ENCODE assay signal across 31 cellular contexts in the genomic region with DNA sequence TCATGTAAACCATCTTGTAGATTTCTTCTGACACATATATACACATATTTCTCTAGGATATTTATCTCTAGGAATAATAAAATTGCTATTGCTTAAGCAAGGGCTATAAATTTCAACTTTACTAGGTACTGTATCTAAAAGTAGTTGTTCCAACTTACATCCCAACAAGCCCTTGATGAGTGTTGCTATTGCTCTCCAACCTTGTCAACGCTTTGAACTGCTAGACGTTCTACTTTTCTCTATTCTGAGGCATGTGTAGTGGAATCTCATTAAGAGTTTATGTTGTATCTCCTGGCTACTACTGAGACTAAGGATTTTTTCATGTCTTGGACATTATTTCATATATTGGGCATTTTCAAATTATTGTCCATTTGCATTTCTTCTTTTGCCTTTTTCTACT.
DNase-seq lines count a peak whose midpoint lies in the region; ATAC-seq and TF ChIP-seq lines count a peak whose summit lies in the region.
"Had no signal": no experiment of that assay in that cellular context is flagged by ENCODE, and none has a peak within 500 bp of the region (broad histone marks: within the 10 kb centered on the region; RNA-seq: fewer than 3 reads in every experiment).

No MANE protein-coding gene starts in this region.

- WGBS in IMR-90 (ENCODE audit: extremely low coverage in 2 of 2, insufficient read length in 1 of 2), 2 experiments: no CpG with 5 or more reads among the region's 2 CpGs

- no peaks in the 10 kb centered on the region for H3K36me3 ChIP-seq in IMR-90 (ENCODE audit: control insufficient read depth, insufficient read depth, low read length)
- H3K36me3 ChIP-seq: BE2C; BLaER1; BLaER1 treated with 17β-estradiol and CSF1 and Interleukin-3, amounts not matched to agents 10 nM and 100 nM had no signal

- no peaks in the 10 kb centered on the region for H3K9me1 ChIP-seq in IMR-90 (ENCODE audit: insufficient read depth, low read length)

- H2AK5ac ChIP-seq in IMR-90 (ENCODE audit: low read depth, low read length): no peak overlapping the region

- H3K4me3 Mint-ChIP-seq in activated T-cell treated with anti-CD3 and anti-CD28 coated beads, Interleukin-2, amount 50 U/mL, for 4 hours: no peak overlapping the region
- H3K4me3 Mint-ChIP-seq: B cell; CD14-positive monocyte; CD4-positive, alpha-beta memory T cell; CD4-positive, alpha-beta T cell; CD4-positive, CD25-positive, alpha-beta regulatory T cell; CD8-positive, alpha-beta memory T cell; CD8-positive, alpha-beta T cell had no signal

- dilution Hi-C loops in IMR-90 (cut with HindIII; ENCODE audit: low sequenced_read_pairs, unreplicated experiment): no loop called here

- no peak overlapping the region for H4K91ac ChIP-seq in IMR-90 (ENCODE audit: insufficient read depth, low read depth, low read length)

- no peaks in the 10 kb centered on the region for H3K79me1 ChIP-seq in IMR-90 (ENCODE audit: low read depth in 1 of 2, low read length in 2 of 2)

- intact Hi-C loops in IMR-90 (cut with micrococcal nuclease): loop anchor here (10.0 kb wide), 1 partner anchor 504 kb away; no protein-coding TSS in a partner anchor

- H4K5ac ChIP-seq in IMR-90 (ENCODE audit: low read depth, low read length): no peak overlapping the region

- H4K20me1 ChIP-seq in IMR-90 (ENCODE audit: insufficient read depth, low read length): no peaks in the 10 kb centered on the region
- H4K20me1 ChIP-seq: BLaER1; BLaER1 treated with 17β-estradiol and CSF1 and Interleukin-3, amounts not matched to agents 10 nM and 100 nM had no signal

- no peak overlapping the region for H2BK20ac ChIP-seq in IMR-90 (ENCODE audit: low read depth, low read length)

- no peaks in the 10 kb centered on the region for H3K9me3 ChIP-seq in IMR-90 (ENCODE audit: control insufficient read depth, insufficient read depth, low read length)
- H3K9me3 ChIP-seq: A549; BE2C; BLaER1; BLaER1 treated with 17β-estradiol and CSF1 and Interleukin-3, amounts not matched to agents 10 nM and 100 nM; Caco-2 had no signal

- H3K4me3 ChIP-seq in IMR-90 (ENCODE audit: insufficient read depth, low read depth, low read length) (no peak overlapping the region), fibroblast of villous mesenchyme (ENCODE audit: low read depth, low read length) (no peak overlapping the region)
- H3K4me3 ChIP-seq: A549; BLaER1; BLaER1 treated with 17β-estradiol and CSF1 and Interleukin-3, amounts not matched to agents 10 nM and 100 nM had no signal

- H3K23ac ChIP-seq in IMR-90 (ENCODE audit: low read depth, low read length): no peak overlapping the region; the same call in 1 of the 2 replicates

- H3K9ac ChIP-seq in IMR-90 (ENCODE audit: low read depth, low read length): no peak overlapping the region
- H3K9ac ChIP-seq: BLaER1; BLaER1 treated with 17β-estradiol and CSF1 and Interleukin-3, amounts not matched to agents 10 nM and 100 nM had no signal

- no peak for TF ChIP-seq RAD21 in IMR-90 (IDR thresholded peaks at IDR 0.05; ENCODE audit: low read length)

- no peaks in the 10 kb centered on the region for H3K4me1 Mint-ChIP-seq in activated T-cell treated with anti-CD3 and anti-CD28 coated beads, Interleukin-2, amount 50 U/mL, for 4 hours (ENCODE audit: low read depth)
- H3K4me1 Mint-ChIP-seq: B cell; CD14-positive monocyte; CD4-positive, alpha-beta memory T cell; CD4-positive, CD25-positive, alpha-beta regulatory T cell; CD8-positive, alpha-beta memory T cell had no signal

- H3K27me3 Mint-ChIP-seq in activated T-cell treated with anti-CD3 and anti-CD28 coated beads, Interleukin-2, amount 50 U/mL, for 4 hours (ENCODE audit: low read depth): no peaks in the 10 kb centered on the region
- H3K27me3 Mint-ChIP-seq: B cell; CD4-positive, alpha-beta memory T cell; CD4-positive, alpha-beta T cell; CD4-positive, CD25-positive, alpha-beta regulatory T cell had no signal

- DNase-seq in IMR-90 (no peak), fibroblast of villous mesenchyme (ENCODE audit: low read depth) (peak; percentile 61), hepatic stellate cell (ENCODE audit: low spot score) (no peak)
- DNase-seq in activated T-cell treated with anti-CD3 and anti-CD28 coated beads, Interleukin-2, amount 50 U/mL, for 4 hours: no peak
- DNase-seq: 8988T; ACHN; AML-193; BE2C; C1 segment of cervical spinal cord; Caco-2; Calu3; CD4-positive, alpha-beta memory T cell; CD4-positive, alpha-beta T cell; CD4-positive, CD25-positive, alpha-beta regulatory T cell; CD8-positive, alpha-beta memory T cell; CD8-positive, alpha-beta T cell; COR-L47; DMS 273 treated with DMSO at 0.1 percent for 48 hours; DMS153; DMS53; DMS79; DMS79 treated with DMSO at 0.1 percent for 48 hours; DND-41; EL had no signal

- H2BK15ac ChIP-seq in IMR-90 (ENCODE audit: low read depth, low read length): no peak overlapping the region

- no peak overlapping the region for H2AFZ ChIP-seq in IMR-90 (replicated peaks; ENCODE audit: low read length, poor library complexity)

- no peak overlapping the region for H3K56ac ChIP-seq in IMR-90 (ENCODE audit: extremely low read depth, insufficient read depth, low read length)

- H3K14ac ChIP-seq in IMR-90 (replicated peaks; ENCODE audit: low read depth, low read length): peak overlapping the region; percentile 45; the same call in 1 of the 2 replicates

- TF ChIP-seq CTCF in IMR-90 (conservative IDR thresholded peaks at IDR 0.05; ENCODE audit: low read depth, low read length) (no peak), fibroblast of villous mesenchyme (IDR thresholded peaks at IDR 0.05; ENCODE audit: insufficient read depth, low read depth, low read length) (no peak)

- in situ Hi-C loops in IMR-90 (cut with MboI; ENCODE audit: low sequenced_read_pairs): no loop called here

- H2AK9ac ChIP-seq in IMR-90 (replicated peaks; ENCODE audit: low read depth, low read length, poor library complexity): no peak overlapping the region

- no peaks in the 10 kb centered on the region for H3K9me3 Mint-ChIP-seq in activated T-cell treated with anti-CD3 and anti-CD28 coated beads, Interleukin-2, amount 50 U/mL, for 4 hours
- H3K9me3 Mint-ChIP-seq: CD14-positive monocyte; CD4-positive, alpha-beta memory T cell; CD4-positive, alpha-beta T cell; CD8-positive, alpha-beta memory T cell; CD8-positive, alpha-beta T cell had no signal

- TF ChIP-seq POLR2A in IMR-90 (IDR thresholded peaks at IDR 0.05; ENCODE audit: low read depth, low read length): no peak

- H3K4ac ChIP-seq in IMR-90 (ENCODE audit: low read depth, low read length): no peak overlapping the region

- H3K27ac ChIP-seq in IMR-90 (ENCODE audit: insufficient read depth, low read length): no peak overlapping the region
- H3K27ac ChIP-seq: 22Rv1; A549; BLaER1; BLaER1 treated with 17β-estradiol and CSF1 and Interleukin-3, amounts not matched to agents 10 nM and 100 nM; C4-2B had no signal

- ATAC-seq in IMR-90 (ENCODE audit: low read depth): no peak; the same call in 1 of the 2 replicates
- ATAC-seq in activated T-cell treated with anti-CD3 and anti-CD28 coated beads, Interleukin-2, amount 50 U/mL, for 4 hours: no peak
- ATAC-seq: A549; CD8-positive, alpha-beta T cell had no signal

- no peak overlapping the region for H2BK5ac ChIP-seq in IMR-90 (ENCODE audit: low read depth, low read length, poor library complexity, severe bottlenecking)

- no peak overlapping the region for H3K18ac ChIP-seq in IMR-90 (ENCODE audit: low read depth, low read length)

- no peaks in the 10 kb centered on the region for H3K36me3 Mint-ChIP-seq in activated T-cell treated with anti-CD3 and anti-CD28 coated beads, Interleukin-2, amount 50 U/mL, for 4 hours (ENCODE audit: insufficient read depth)
- H3K36me3 Mint-ChIP-seq: CD14-positive monocyte; CD4-positive, alpha-beta memory T cell; CD4-positive, CD25-positive, alpha-beta regulatory T cell; CD8-positive, alpha-beta memory T cell; CD8-positive, alpha-beta T cell had no signal

- H4K8ac ChIP-seq in IMR-90 (ENCODE audit: low read depth in 2 of 2, low read length in 2 of 2): no peak overlapping the region

- POLR2A ChIA-PET in IMR-90 (lab: Charles Lee; ENCODE audit: unreplicated experiment): no interaction called here

- CTCF ChIA-PET in IMR-90 (lab: Yijun Ruan, JAX): no interaction called here

- H3K27me3 ChIP-seq in IMR-90 (ENCODE audit: control insufficient read depth, insufficient read depth, low read length): no peaks in the 10 kb centered on the region
- H3K27me3 ChIP-seq: BE2C; BLaER1; BLaER1 treated with 17β-estradiol and CSF1 and Interleukin-3, amounts not matched to agents 10 nM and 100 nM had no signal

- H3K4me1 ChIP-seq in IMR-90 (ENCODE audit: control insufficient read depth, insufficient read depth, low read length): no peaks in the 10 kb centered on the region
- H3K4me1 ChIP-seq: A549; BE2C; BLaER1; BLaER1 treated with 17β-estradiol and CSF1 and Interleukin-3, amounts not matched to agents 10 nM and 100 nM; Caco-2 had no signal

- BruUV-seq in IMR-90 (replicated peaks; lab: Mats Ljungman, UMichigan): no TSS peak

- no peak overlapping the region for H2BK120ac ChIP-seq in IMR-90 (ENCODE audit: low read depth, low read length)

- H3K4me2 ChIP-seq in IMR-90 (ENCODE audit: low read depth, low read length): no peak overlapping the region
- H3K4me2 ChIP-seq: A549; BLaER1; BLaER1 treated with 17β-estradiol and CSF1 and Interleukin-3, amounts not matched to agents 10 nM and 100 nM had no signal

TF ChIP-seq in IMR-90, 13 proteins besides CTCF, POLR2A, EP300 and RAD21:
- no peak for TF ChIP-seq FOS (IDR thresholded peaks at IDR 0.05; ENCODE audit: low read depth, low read length)
- no peak for TF ChIP-seq BHLHE40 (IDR thresholded peaks at IDR 0.05; ENCODE audit: low read depth, low read length)
- no peak for TF ChIP-seq CEBPB (IDR thresholded peaks at IDR 0.05; ENCODE audit: low read depth, low read length)
- TF ChIP-seq, protein P1, sequence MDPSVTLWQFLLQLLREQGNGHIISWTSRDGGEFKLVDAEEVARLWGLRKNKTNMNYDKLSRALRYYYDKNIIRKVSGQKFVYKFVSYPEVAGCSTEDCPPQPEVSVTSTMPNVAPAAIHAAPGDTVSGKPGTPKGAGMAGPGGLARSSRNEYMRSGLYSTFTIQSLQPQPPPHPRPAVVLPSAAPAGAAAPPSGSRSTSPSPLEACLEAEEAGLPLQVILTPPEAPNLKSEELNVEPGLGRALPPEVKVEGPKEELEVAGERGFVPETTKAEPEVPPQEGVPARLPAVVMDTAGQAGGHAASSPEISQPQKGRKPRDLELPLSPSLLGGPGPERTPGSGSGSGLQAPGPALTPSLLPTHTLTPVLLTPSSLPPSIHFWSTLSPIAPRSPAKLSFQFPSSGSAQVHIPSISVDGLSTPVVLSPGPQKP (IDR thresholded peaks at IDR 0.05; ENCODE audit: borderline replicate concordance, low read depth, low read length): no peak
- no peak for TF ChIP-seq MAFK (IDR thresholded peaks at IDR 0.05; ENCODE audit: low read depth, low read length)
- TF ChIP-seq RCOR1 (IDR thresholded peaks at IDR 0.05; ENCODE audit: insufficient replicate concordance, low read length): no peak
TF ChIP-seq in IMR-90: peak in this region for 0.
